8 cellular contexts compared by ENCODE assay signal in the genomic region with DNA sequence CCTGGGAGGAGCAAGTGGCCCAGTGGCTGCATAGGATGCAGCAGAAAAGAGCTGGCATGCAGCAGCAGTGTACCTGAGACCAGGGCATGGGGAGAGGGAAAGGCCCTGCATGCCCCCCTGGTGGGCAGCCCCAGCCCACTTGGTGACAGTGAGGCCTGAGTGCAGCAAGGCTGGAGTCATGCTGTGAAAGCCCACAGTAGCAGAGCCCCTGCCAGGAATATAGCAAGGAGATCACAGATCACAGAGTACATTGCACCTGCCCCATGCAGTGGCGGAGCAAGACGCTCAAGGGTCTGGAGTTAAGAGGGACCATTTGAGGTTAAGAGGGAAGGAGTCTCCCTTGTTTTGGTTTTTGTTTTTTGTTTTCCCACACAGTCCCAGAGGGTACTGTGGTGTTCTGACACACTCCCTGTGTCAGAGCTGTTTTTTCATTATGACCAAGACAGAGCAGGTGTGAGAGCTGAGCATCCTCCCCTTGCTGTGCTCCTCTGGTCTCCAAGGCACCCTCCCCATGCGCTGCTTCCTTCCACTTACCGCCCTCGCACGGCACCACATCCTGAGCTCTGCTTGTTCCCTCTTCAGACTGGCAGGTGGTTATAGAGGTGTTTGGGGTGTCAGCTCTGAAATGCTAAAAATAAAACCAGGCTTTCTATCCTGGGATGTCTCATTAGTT.
A peak's percentile ranks its signal among the peaks of the same experiment; 100 is the strongest.
DNase-seq lines count a peak whose midpoint lies in the region; ATAC-seq and TF ChIP-seq lines count a peak whose summit lies in the region.

No MANE protein-coding gene starts in this region.

- intact Hi-C loops in transverse colon (cut with DNase I; ENCODE audit: low total_unique reads) = no loop called here

- no peak for TF ChIP-seq EP300 in transverse colon (IDR thresholded peaks at IDR 0.05; ENCODE audit: low read depth)

- TF ChIP-seq CTCF in transverse colon (IDR thresholded peaks at IDR 0.05) (no peak), coronary artery (IDR thresholded peaks at IDR 0.05) (no peak)

- WGBS in transverse colon (ENCODE audit: low coverage in 1 of 2), 2 donors = 75 to 76% methylated on average over 4 to 6 of the region's 6 CpGs

- DNase-seq in DMS79 treated with DMSO at 0.1 percent for 48 hours (lab: John Stamatoyannopoulos, UW) = peak; percentile 91
- DNase-seq in Jurkat, Clone E6-1 (ENCODE audit: low read depth, low spot score) = peak; percentile 84
- DNase-seq in activated CD8-positive, alpha-beta memory T cell treated with anti-CD3 and anti-CD28 coated beads, Interleukin-2, amount 50 U/mL, for 24 hours (ENCODE audit: extremely low read depth) = peak; percentile 37
- peak; percentile 51 for DNase-seq in transverse colon
- no peak for DNase-seq in HCEC 1CT
- DNase-seq in coronary artery (ENCODE audit: low spot score) = no peak

- ATAC-seq in GM21447 (IDR thresholded peaks at IDR 0.05; ENCODE audit: unreplicated experiment) = peak; percentile 93

- H3K27ac ChIP-seq in transverse colon = peak overlapping the region in 1 of 4 donors; percentile 41
- H3K27ac ChIP-seq in coronary artery = no peak overlapping the region

- H3K27me3 ChIP-seq in mononuclear cell (ENCODE audit: insufficient read depth, low read length) (no peaks in the 10 kb centered on the region), transverse colon (no peaks in the 10 kb centered on the region)

- no peak overlapping the region for H3K4me3 ChIP-seq in Jurkat, Clone E6-1 (ENCODE audit: low read length)
- H3K4me3 ChIP-seq in mononuclear cell (ENCODE audit: low read length) (peak overlapping the region; percentile 12), transverse colon (peak overlapping the region in 1 of 4 donors; percentile 12), coronary artery (no peak overlapping the region)

- H3K36me3 ChIP-seq in transverse colon = no peaks in the 10 kb centered on the region

- H3K9me3 ChIP-seq in mononuclear cell (ENCODE audit: low read depth, low read length) (no peaks in the 10 kb centered on the region), transverse colon (no peaks in the 10 kb centered on the region)

- in situ Hi-C loops in transverse colon (cut with MboI; ENCODE audit: low pct_ligation_motif_present in 1 of 4, low pct_unique_long_range_greater_than_20kb in 1 of 4, low sequenced_read_pairs in 3 of 4) = no loop called here

- TF ChIP-seq POLR2A in transverse colon (IDR thresholded peaks at IDR 0.05) = no peak

- H3K4me1 ChIP-seq in mononuclear cell (ENCODE audit: insufficient read depth, low read length) (peaks cover 39% of the 10 kb centered on the region), transverse colon (peaks cover 0 to 7% (median 0%) of the 10 kb centered on the region in 4 donors)

Comparison
In these comparisons a context has a peak if more than half of its experiments do, and no peak if none do; other contexts are left out.
1. DNase-seq: peak in DMS79 treated with DMSO at 0.1 percent for 48 hours (single experiment), Jurkat, Clone E6-1 (single experiment), activated CD8-positive, alpha-beta memory T cell treated with anti-CD3 and anti-CD28 coated beads, Interleukin-2, amount 50 U/mL, for 24 hours (single experiment) and transverse colon (single experiment); none in HCEC 1CT (single experiment) and coronary artery (single experiment).